ENCODE assay signal across 26 cellular contexts in genomic region chr14:86774916-86775315, GRCh38.
"Had no signal": no experiment of that assay in that cellular context is flagged by ENCODE, and none has a peak within 500 bp of the region (broad histone marks: within the 10 kb centered on the region; RNA-seq: fewer than 3 reads in every experiment).

No MANE protein-coding gene starts in this region.

- H3K27me3 ChIP-seq: adrenal gland, body of pancreas, esophagus squamous epithelium, gastroesophageal sphincter, heart right ventricle had no signal

- H3K9me3 ChIP-seq: adrenal gland, body of pancreas, gastroesophageal sphincter had no signal

- DNase-seq: activated CD4-positive, alpha-beta T cell treated with anti-CD3 and anti-CD28 coated beads for 1 hour; activated CD4-positive, alpha-beta T cell treated with anti-CD3 and anti-CD28 coated beads for 4 hours; activated CD4-positive, alpha-beta T cell treated with anti-CD3 and anti-CD28 coated beads, Interleukin-2, amount 10 ng/mL, durations not matched to agents 7 days and 5 days; activated CD4-positive, alpha-beta T cell treated with anti-CD3 and anti-CD28 coated beads, Interleukin-2, amount 50 U/mL, for 4 hours; activated CD8-positive, alpha-beta memory T cell treated with anti-CD3 and anti-CD28 coated beads for 24 hours; activated CD8-positive, alpha-beta T cell treated with anti-CD3 and anti-CD28 coated beads for 36 hours; activated effector memory CD4-positive, alpha-beta T cell treated with anti-CD3 and anti-CD28 coated beads, Interleukin-2, amount 50 U/mL, for 16 hours; activated naive CD4-positive, alpha-beta T cell treated with anti-CD3 and anti-CD28 coated beads for 36 hours; activated naive CD8-positive, alpha-beta T cell treated with anti-CD3 and anti-CD28 coated beads for 36 hours; activated naive CD8-positive, alpha-beta T cell treated with anti-CD3 and anti-CD28 coated beads, Interleukin-2, amount 50 U/mL, for 24 hours; activated T-cell treated with anti-CD3 and anti-CD28 coated beads, Interleukin-2, amount 50 U/mL, for 4 hours; adrenal gland; amygdala; aorta; body of pancreas; caudate nucleus; cortex of kidney; dermis blood vessel endothelial cell; effector CD4-positive, alpha-beta T cell; effector memory CD8-positive, alpha-beta T cell; esophagus squamous epithelium; foreskin melanocyte; heart right ventricle; T-helper 2 cell had no signal

- H3K4me3 ChIP-seq: adrenal gland, body of pancreas, esophagus squamous epithelium, gastroesophageal sphincter, heart right ventricle had no signal

- H3K27ac ChIP-seq: adrenal gland, body of pancreas, epithelial cell of prostate, esophagus squamous epithelium, gastroesophageal sphincter, heart right ventricle had no signal

- H3K4me1 ChIP-seq: adrenal gland, esophagus squamous epithelium, gastroesophageal sphincter, heart right ventricle had no signal

- H3K36me3 ChIP-seq: adrenal gland, esophagus squamous epithelium, gastroesophageal sphincter, heart right ventricle had no signal
